ENCODE assay signal across 21 cellular contexts in genomic region chr4:102333792-102334191, GRCh38. TPM values are rescaled to one million over a fixed set of nuclear protein-coding genes. Genes with fewer than 3 reads are reported as not detected.
DNase-seq lines count a peak whose midpoint lies in the region; ATAC-seq and TF ChIP-seq lines count a peak whose summit lies in the region.
"Had no signal": no experiment of that assay in that cellular context is flagged by ENCODE, and none has a peak within 500 bp of the region (broad histone marks: within the 10 kb centered on the region; RNA-seq: fewer than 3 reads in every experiment).

No MANE protein-coding gene starts in this region.

- H3K79me2 ChIP-seq in GM23338 (replicated peaks; ENCODE audit: insufficient read depth), result peaks cover 57% of the 10 kb centered on the region
- peaks cover 100% of the 10 kb centered on the region for H3K79me2 ChIP-seq in Loucy (ENCODE audit: insufficient read depth, low read length)

- H3K27ac Mint-ChIP-seq in GM23338, result peak overlapping the region; percentile 5; the same call in 1 of the 2 replicates
- peak overlapping the region; percentile 5 for H3K27ac Mint-ChIP-seq in dendritic cell treated with granulocyte-macrophage colony-stimulating factor and Interleukin-4, amounts not matched to agents 40 ng/mL and 50 ng/mL, for 4 days
- H3K27ac Mint-ChIP-seq: CD14-positive monocyte; CD4-positive, alpha-beta T cell had no signal

- H3K4me2 ChIP-seq in GM23338, result no peak overlapping the region
- peak overlapping the region; percentile 93 for H3K4me2 ChIP-seq in Loucy (ENCODE audit: low read depth, low read length, poor library complexity, severe bottlenecking)
- H3K4me2 ChIP-seq: A549; BLaER1 treated with 17β-estradiol and CSF1 and Interleukin-3, amounts not matched to agents 10 nM and 100 nM had no signal

- ATAC-seq in GM23338, result no peak
- ATAC-seq in right cardiac atrium, result no peak
- ATAC-seq: A549 had no signal

- H3K27ac ChIP-seq in GM23338 (ENCODE audit: low read depth) (no peak overlapping the region), right cardiac atrium (ENCODE audit: low read length) (no peak overlapping the region), substantia nigra (ENCODE audit: low read depth, low read length, poor library complexity, severe bottlenecking) (no peak overlapping the region)
- H3K27ac ChIP-seq: A549; BLaER1 treated with 17β-estradiol and CSF1 and Interleukin-3, amounts not matched to agents 10 nM and 100 nM had no signal

- intact Hi-C loops in dendritic cell treated with granulocyte-macrophage colony-stimulating factor and Interleukin-4, amounts not matched to agents 40 ng/mL and 50 ng/mL, for 4 days (cut with micrococcal nuclease), result no loop called here
- intact Hi-C loops in right cardiac atrium (cut with DNase I), result no loop called here

- H4K20me1 ChIP-seq in GM23338 (replicated peaks; ENCODE audit: insufficient read depth), result no peaks in the 10 kb centered on the region
- H4K20me1 ChIP-seq in Loucy (ENCODE audit: insufficient read depth, low read length, poor library complexity, severe bottlenecking), result peaks cover 67% of the 10 kb centered on the region

- TF ChIP-seq CTCF in GM23338 (conservative IDR thresholded peaks at IDR 0.05; ENCODE audit: low read depth in 2 of 2) (no peak), Loucy (conservative IDR thresholded peaks at IDR 0.05; ENCODE audit: low read length) (no peak)

- no peaks in the 10 kb centered on the region for H3K9me2 ChIP-seq in GM23338 (ENCODE audit: insufficient read depth)
- no peaks in the 10 kb centered on the region for H3K9me2 ChIP-seq in Loucy (replicated peaks; ENCODE audit: low read depth, low read length)

- H3K27me3 ChIP-seq in GM23338 (ENCODE audit: insufficient read depth), result no peaks in the 10 kb centered on the region
- no peaks in the 10 kb centered on the region for H3K27me3 ChIP-seq in Loucy (ENCODE audit: insufficient read depth, low read length, poor library complexity, severe bottlenecking)
- H3K27me3 ChIP-seq in right cardiac atrium (ENCODE audit: control insufficient read depth, insufficient read depth), result no peaks in the 10 kb centered on the region
- H3K27me3 ChIP-seq: BE2C; BLaER1 treated with 17β-estradiol and CSF1 and Interleukin-3, amounts not matched to agents 10 nM and 100 nM had no signal

- H3K9ac ChIP-seq in Loucy (ENCODE audit: low read depth, low read length, poor library complexity, severe bottlenecking), result no peak overlapping the region
- H3K9ac ChIP-seq: BLaER1 treated with 17β-estradiol and CSF1 and Interleukin-3, amounts not matched to agents 10 nM and 100 nM had no signal

- H3K27me3 Mint-ChIP-seq in GM23338 (ENCODE audit: insufficient read depth, low read depth, poor library complexity), result peaks cover 2% of the 10 kb centered on the region
- no peaks in the 10 kb centered on the region for H3K27me3 Mint-ChIP-seq in dendritic cell treated with granulocyte-macrophage colony-stimulating factor and Interleukin-4, amounts not matched to agents 40 ng/mL and 50 ng/mL, for 4 days
- H3K27me3 Mint-ChIP-seq: CD4-positive, alpha-beta T cell; CD8-positive, alpha-beta memory T cell had no signal

- peaks cover 33% of the 10 kb centered on the region for H3K4me1 Mint-ChIP-seq in GM23338
- H3K4me1 Mint-ChIP-seq in dendritic cell treated with granulocyte-macrophage colony-stimulating factor and Interleukin-4, amounts not matched to agents 40 ng/mL and 50 ng/mL, for 4 days (ENCODE audit: low read depth), result peaks cover 58% of the 10 kb centered on the region

- H3K4me3 ChIP-seq in GM23338 (no peak overlapping the region), Loucy (ENCODE audit: low read length, poor library complexity, severe bottlenecking) (no peak overlapping the region), right cardiac atrium (ENCODE audit: low read length) (no peak overlapping the region)
- H3K4me3 ChIP-seq: A549; BLaER1 treated with 17β-estradiol and CSF1 and Interleukin-3, amounts not matched to agents 10 nM and 100 nM had no signal

- no peaks in the 10 kb centered on the region for H3K9me3 Mint-ChIP-seq in GM23338
- no peaks in the 10 kb centered on the region for H3K9me3 Mint-ChIP-seq in dendritic cell treated with granulocyte-macrophage colony-stimulating factor and Interleukin-4, amounts not matched to agents 40 ng/mL and 50 ng/mL, for 4 days
- H3K9me3 Mint-ChIP-seq: CD14-positive monocyte; CD4-positive, alpha-beta T cell; CD8-positive, alpha-beta memory T cell had no signal

- 92% methylated on average over 3 of the region's 3 CpGs for WGBS in right cardiac atrium

- H3K36me3 ChIP-seq in GM23338 (ENCODE audit: insufficient read depth) (no peaks in the 10 kb centered on the region), Loucy (ENCODE audit: insufficient read depth, low read length) (no peaks in the 10 kb centered on the region)
- H3K36me3 ChIP-seq: BE2C had no signal

- no peaks in the 10 kb centered on the region for H3K9me3 ChIP-seq in Loucy (ENCODE audit: insufficient read depth, low read depth, low read length)
- H3K9me3 ChIP-seq in right cardiac atrium (ENCODE audit: control insufficient read depth, low read length), result no peaks in the 10 kb centered on the region
- H3K9me3 ChIP-seq: A549, BE2C had no signal

- H2AFZ ChIP-seq in GM23338, result no peak overlapping the region
- H2AFZ ChIP-seq in Loucy (ENCODE audit: low read length), result no peak overlapping the region

- H3F3A ChIP-seq in GM23338 (replicated peaks; ENCODE audit: low read depth) (no peaks in the 10 kb centered on the region), Loucy (ENCODE audit: low read depth) (no peaks in the 10 kb centered on the region)

- peaks cover 51% of the 10 kb centered on the region for H3K4me1 ChIP-seq in GM23338 (ENCODE audit: insufficient read depth)
- H3K4me1 ChIP-seq in Loucy (ENCODE audit: insufficient read depth, low read length, poor library complexity, severe bottlenecking), result peaks cover 41% of the 10 kb centered on the region
- H3K4me1 ChIP-seq in right cardiac atrium (ENCODE audit: control insufficient read depth, insufficient read depth, low read length), result no peaks in the 10 kb centered on the region
- H3K4me1 ChIP-seq: A549, BE2C had no signal

- DNase-seq in GM23338 (ENCODE audit: low spot score) (no peak), right cardiac atrium (no peak), substantia nigra (lab: John Stamatoyannopoulos, UW) (no peak), T-helper 2 cell (no peak)
- DNase-seq: 8988T; ACHN; AML-193; BE2C; CD4-positive, alpha-beta T cell; CD8-positive, alpha-beta memory T cell; DMS 273 treated with DMSO at 0.1 percent for 48 hours; DMS79; EL; GDM1; H7; HCEC 1CT had no signal

- H3K4me3 Mint-ChIP-seq in GM23338, result no peak overlapping the region
- no peak overlapping the region for H3K4me3 Mint-ChIP-seq in dendritic cell treated with granulocyte-macrophage colony-stimulating factor and Interleukin-4, amounts not matched to agents 40 ng/mL and 50 ng/mL, for 4 days
- H3K4me3 Mint-ChIP-seq: CD14-positive monocyte; CD4-positive, alpha-beta T cell; CD8-positive, alpha-beta memory T cell had no signal

- no peaks in the 10 kb centered on the region for H3K36me3 Mint-ChIP-seq in GM23338 (ENCODE audit: low read depth)
- peaks cover 6% of the 10 kb centered on the region for H3K36me3 Mint-ChIP-seq in dendritic cell treated with granulocyte-macrophage colony-stimulating factor and Interleukin-4, amounts not matched to agents 40 ng/mL and 50 ng/mL, for 4 days (ENCODE audit: low read depth)
- H3K36me3 Mint-ChIP-seq: CD14-positive monocyte had no signal

TF ChIP-seq in GM23338, 12 proteins besides CTCF, POLR2A, EP300 and RAD21:
- TF ChIP-seq ZNF114 (CRISPR knock-in tag; IDR thresholded peaks at IDR 0.05) (no peak), EZH2 (IDR thresholded peaks at IDR 0.05; ENCODE audit: low read depth, unreplicated experiment) (no peak), ETS1 (IDR thresholded peaks at IDR 0.05) (no peak), REST (IDR thresholded peaks at IDR 0.05; ENCODE audit: unreplicated experiment) (no peak), ZNF331 (CRISPR knock-in tag; IDR thresholded peaks at IDR 0.05; ENCODE audit: low read depth) (no peak), EZH2phosphoT487 (IDR thresholded peaks at IDR 0.05; ENCODE audit: unreplicated experiment) (no peak), POLR2AphosphoS5 (IDR thresholded peaks at IDR 0.05; ENCODE audit: low read depth) (no peak), NANOG (IDR thresholded peaks at IDR 0.05; ENCODE audit: borderline replicate concordance) (no peak)
TF ChIP-seq in GM23338: peak in this region for 0.

RNA-seq across cellular contexts. Expression of gene SLC39A8, which starts 11.5 kb away (rescaled TPM):
- 42.5 and 42.9 TPM in 2 replicates for total RNA-seq in GM23338 (2014; rRNA removed; shearing (Covaris generic))
- 18.7 and 20.1 TPM in 2 replicates for polyA plus RNA-seq in GM23338 (2016; fragmentation: Nextera tagmentation; extraction: Ambion mirVana)
- total RNA-seq in right cardiac atrium, result 10 to 100 TPM; 77.7 to 92.3 (median 81.2) TPM
- 60.5 TPM for polyA plus RNA-seq in right cardiac atrium
